In the genomic region with DNA sequence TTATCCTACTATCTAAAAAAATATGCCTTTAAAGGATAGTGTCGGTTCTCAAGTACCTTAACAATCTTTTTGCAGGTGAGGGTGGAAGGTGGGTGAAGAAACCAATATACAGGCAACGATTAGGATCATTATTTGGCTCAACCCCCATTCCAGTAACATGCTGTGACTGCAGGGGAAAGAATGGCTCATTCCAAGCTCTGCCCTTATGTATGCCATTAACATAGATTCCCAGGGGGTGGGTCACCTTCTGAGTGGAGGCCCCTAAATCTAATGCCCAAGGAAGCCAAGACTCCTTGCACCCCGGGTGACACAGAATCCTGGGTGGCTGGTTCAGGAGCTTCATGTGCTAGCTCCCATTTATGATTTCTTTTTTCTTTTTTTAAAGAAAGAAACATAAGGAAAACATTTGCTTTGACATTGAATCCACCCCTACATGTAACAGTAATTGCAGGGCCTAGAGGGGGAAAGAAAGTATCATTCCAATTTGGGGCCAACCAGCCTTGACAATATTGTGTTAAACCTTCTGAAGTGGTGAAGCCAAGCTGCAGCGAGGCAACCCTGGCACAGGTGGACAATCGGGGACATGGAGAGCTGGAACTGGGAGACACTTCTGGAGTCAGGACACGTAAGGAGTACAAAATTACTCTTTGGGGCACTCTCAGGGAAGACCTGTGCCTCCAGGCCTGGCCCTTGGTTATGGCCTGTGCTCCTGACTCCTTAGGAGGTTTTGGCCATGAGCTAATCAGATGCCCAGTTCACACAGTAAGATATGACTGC, we compare ENCODE assay signal across 2 cellular contexts.
TF ChIP-seq lines count a peak whose summit lies in the region.

No MANE protein-coding gene starts in this region.

TF ChIP-seq in HEK293, 187 proteins besides CTCF, POLR2A, EP300 and RAD21:
- TF ChIP-seq, protein P1, sequence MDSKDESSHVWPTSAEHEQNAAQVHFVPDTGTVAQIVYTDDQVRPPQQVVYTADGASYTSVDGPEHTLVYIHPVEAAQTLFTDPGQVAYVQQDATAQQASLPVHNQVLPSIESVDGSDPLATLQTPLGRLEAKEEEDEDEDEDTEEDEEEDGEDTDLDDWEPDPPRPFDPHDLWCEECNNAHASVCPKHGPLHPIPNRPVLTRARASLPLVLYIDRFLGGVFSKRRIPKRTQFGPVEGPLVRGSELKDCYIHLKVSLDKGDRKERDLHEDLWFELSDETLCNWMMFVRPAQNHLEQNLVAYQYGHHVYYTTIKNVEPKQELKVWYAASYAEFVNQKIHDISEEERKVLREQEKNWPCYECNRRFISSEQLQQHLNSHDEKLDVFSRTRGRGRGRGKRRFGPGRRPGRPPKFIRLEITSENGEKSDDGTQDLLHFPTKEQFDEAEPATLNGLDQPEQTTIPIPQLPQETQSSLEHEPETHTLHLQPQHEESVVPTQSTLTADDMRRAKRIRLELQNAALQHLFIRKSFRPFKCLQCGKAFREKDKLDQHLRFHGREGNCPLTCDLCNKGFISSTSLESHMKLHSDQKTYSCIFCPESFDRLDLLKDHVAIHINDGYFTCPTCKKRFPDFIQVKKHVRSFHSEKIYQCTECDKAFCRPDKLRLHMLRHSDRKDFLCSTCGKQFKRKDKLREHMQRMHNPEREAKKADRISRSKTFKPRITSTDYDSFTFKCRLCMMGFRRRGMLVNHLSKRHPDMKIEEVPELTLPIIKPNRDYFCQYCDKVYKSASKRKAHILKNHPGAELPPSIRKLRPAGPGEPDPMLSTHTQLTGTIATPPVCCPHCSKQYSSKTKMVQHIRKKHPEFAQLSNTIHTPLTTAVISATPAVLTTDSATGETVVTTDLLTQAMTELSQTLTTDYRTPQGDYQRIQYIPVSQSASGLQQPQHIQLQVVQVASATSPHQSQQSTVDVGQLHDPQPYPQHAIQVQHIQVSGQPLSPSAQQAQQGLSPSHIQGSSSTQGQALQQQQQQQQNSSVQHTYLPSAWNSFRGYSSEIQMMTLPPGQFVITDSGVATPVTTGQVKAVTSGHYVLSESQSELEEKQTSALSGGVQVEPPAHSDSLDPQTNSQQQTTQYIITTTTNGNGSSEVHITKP (tag by site-specific recombination; IDR thresholded peaks at IDR 0.05), result peak; percentile 35; the same call in 1 of the 2 replicates
- TF ChIP-seq ZBTB21 (tag by site-specific recombination; IDR thresholded peaks at IDR 0.05), result no peak
TF ChIP-seq in HEK293: peak in this region for 1.

TF ChIP-seq in K562, 482 proteins besides CTCF, POLR2A, EP300 and RAD21:
- TF ChIP-seq ZFX (CRISPR knock-in tag; IDR thresholded peaks at IDR 0.05) (no peak), SPI1 (IDR thresholded peaks at IDR 0.05; ENCODE audit: borderline replicate concordance, low read depth, low read length) (no peak), ZFP36 (IDR thresholded peaks at IDR 0.05; ENCODE audit: low read depth, low read length, partially characterized antibody) (no peak), LARP7 (IDR thresholded peaks at IDR 0.05) (no peak), TBP (optimal IDR thresholded peaks at IDR 0.05; ENCODE audit: low read depth, low read length) (no peak), ZBTB7A (IDR thresholded peaks at IDR 0.05; ENCODE audit: borderline replicate concordance, control insufficient read depth, low read depth, low read length) (no peak), GTF2F1 (IDR thresholded peaks at IDR 0.05; ENCODE audit: low read depth, low read length) (no peak), MECOM (CRISPR knock-in tag; IDR thresholded peaks at IDR 0.05) (no peak), ARID2 (IDR thresholded peaks at IDR 0.05) (no peak), RFX7 (CRISPR knock-in tag; IDR thresholded peaks at IDR 0.05) (no peak)
- TF ChIP-seq, protein P2, sequence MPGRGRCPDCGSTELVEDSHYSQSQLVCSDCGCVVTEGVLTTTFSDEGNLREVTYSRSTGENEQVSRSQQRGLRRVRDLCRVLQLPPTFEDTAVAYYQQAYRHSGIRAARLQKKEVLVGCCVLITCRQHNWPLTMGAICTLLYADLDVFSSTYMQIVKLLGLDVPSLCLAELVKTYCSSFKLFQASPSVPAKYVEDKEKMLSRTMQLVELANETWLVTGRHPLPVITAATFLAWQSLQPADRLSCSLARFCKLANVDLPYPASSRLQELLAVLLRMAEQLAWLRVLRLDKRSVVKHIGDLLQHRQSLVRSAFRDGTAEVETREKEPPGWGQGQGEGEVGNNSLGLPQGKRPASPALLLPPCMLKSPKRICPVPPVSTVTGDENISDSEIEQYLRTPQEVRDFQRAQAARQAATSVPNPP (IDR thresholded peaks at IDR 0.05; ENCODE audit: borderline replicate concordance, insufficient read depth, insufficient read length), result no peak
